In genomic region chr13:61052175-61052574, GRCh38 we compare ENCODE assay signal across 23 cellular contexts.
"Had no signal": no experiment of that assay in that cellular context is flagged by ENCODE, and none has a peak within 500 bp of the region (broad histone marks: within the 10 kb centered on the region; RNA-seq: fewer than 3 reads in every experiment).

No MANE protein-coding gene starts in this region.

- ATAC-seq: activated CD4-positive, alpha-beta T cell treated with anti-CD3 and anti-CD28 coated beads for 36 hours; activated T-helper 17 cell treated with anti-CD3 and anti-CD28 coated beads, Interleukin-2, amount 50 U/mL, for 72 hours; K562 had no signal

- DNase-seq: activated CD4-positive, alpha-beta memory T cell treated with anti-CD3 and anti-CD28 coated beads, Interleukin-2, amount 10 ng/mL, durations not matched to agents 7 days and 5 days; activated CD4-positive, alpha-beta T cell treated with anti-CD3 and anti-CD28 coated beads for 36 hours; activated CD4-positive, alpha-beta T cell treated with anti-CD3 and anti-CD28 coated beads, Interleukin-2, amount 50 U/mL, for 1 hour; activated gamma-delta T cell; activated naive CD4-positive, alpha-beta T cell treated with anti-CD3 and anti-CD28 coated beads for 36 hours; activated T-cell treated with anti-CD3 and anti-CD28 coated beads for 4 hours; activated T-cell treated with anti-CD3 and anti-CD28 coated beads, Interleukin-2, amount 50 U/mL, for 48 hours; amygdala; cortex of kidney; NCI-H1092; NCI-H1417; NCI-H1694; NCI-H2029 treated with DMSO at 0.1 percent for 48 hours; NCI-H345; NCI-H510A; NCI-H526 treated with DMSO at 0.1 percent for 48 hours; NK-92 treated with Interleukin-12 subunit alpha and Interleukin-12 subunit beta, amount 100 ng/mL, for 24 hours; Peyer's patch; Right ventricle myocardium superior; T-helper 1 cell; WERI-Rb-1 had no signal
